17 cellular contexts compared by ENCODE assay signal in genomic region chr3:78887029-78887428, GRCh38.
DNase-seq lines count a peak whose midpoint lies in the region; ATAC-seq, FAIRE-seq and TF ChIP-seq lines count a peak whose summit lies in the region.
"Had no signal": no experiment of that assay in that cellular context is flagged by ENCODE, and none has a peak within 500 bp of the region (broad histone marks: within the 10 kb centered on the region; RNA-seq: fewer than 3 reads in every experiment).

No MANE protein-coding gene starts in this region.

- DNase-seq in A673 (ENCODE audit: low spot score) (no peak), HFFc6 (peak; percentile 25), astrocyte (ENCODE audit: low read depth) (peak; percentile 85), islet precursor cell (peak; percentile 60), BE2C (no peak), NCI-H2227 (lab: John Stamatoyannopoulos, UW; ENCODE audit: unreplicated experiment) (no peak)
- DNase-seq: KG1; NCI-H1930; NK-92 treated with Interleukin-12 subunit alpha and Interleukin-12 subunit beta, amount 100 ng/mL, for 24 hours; SW 1271; uterus had no signal

- BruUV-seq in A673 (replicated peaks; lab: Mats Ljungman, UMichigan), result no TSS peak

- H3K9ac ChIP-seq in astrocyte (ENCODE audit: low read length), result no peak overlapping the region

- H3K4me1 Mint-ChIP-seq in HFFc6 (ENCODE audit: low read depth) (peaks cover 37% of the 10 kb centered on the region), astrocyte (ENCODE audit: low read depth, unreplicated experiment) (peaks cover 25% of the 10 kb centered on the region)
- H3K4me1 Mint-ChIP-seq: B cell, memory B cell had no signal

- H3K36me3 Mint-ChIP-seq in HFFc6 (ENCODE audit: low read depth) (peaks cover 6% of the 10 kb centered on the region), astrocyte (ENCODE audit: low read depth, unreplicated experiment) (peaks cover 6% of the 10 kb centered on the region)
- H3K36me3 Mint-ChIP-seq: memory B cell had no signal

- H3K27me3 Mint-ChIP-seq in HFFc6 (ENCODE audit: insufficient read depth) (peaks cover 3% of the 10 kb centered on the region; the same call in 1 of the 2 replicates), astrocyte (ENCODE audit: low read depth, unreplicated experiment) (no peaks in the 10 kb centered on the region)
- H3K27me3 Mint-ChIP-seq: B cell, memory B cell had no signal

- POLR2A ChIA-PET in A673 (lab: Charles Lee; ENCODE audit: low non-redundant PET), result no interaction called here

- H3K4me3 ChIP-seq in A673 (ENCODE audit: low read depth, low read length, poor library complexity, severe bottlenecking), result no peak overlapping the region
- H3K4me3 ChIP-seq in astrocyte (ENCODE audit: insufficient read depth, low read depth, low read length), result no peak overlapping the region
- H3K4me3 ChIP-seq in BE2C (ENCODE audit: low read depth, low read length), result no peak overlapping the region
- H3K4me3 ChIP-seq: ascending aorta, uterus had no signal

- H3K4me3 Mint-ChIP-seq in HFFc6 (peak overlapping the region; percentile 32), astrocyte (ENCODE audit: unreplicated experiment) (no peak overlapping the region)
- H3K4me3 Mint-ChIP-seq: B cell, memory B cell had no signal

- H3K79me2 ChIP-seq in astrocyte (ENCODE audit: insufficient read depth, low read length), result no peaks in the 10 kb centered on the region

- peaks cover 7% of the 10 kb centered on the region for H4K20me1 ChIP-seq in astrocyte (ENCODE audit: insufficient read depth, low read length)

- no peaks in the 10 kb centered on the region for H3K9me3 ChIP-seq in A673 (ENCODE audit: low read depth, low read length, poor library complexity, severe bottlenecking)
- H3K9me3 ChIP-seq in astrocyte (ENCODE audit: insufficient read depth, low read depth, low read length), result no peaks in the 10 kb centered on the region
- no peaks in the 10 kb centered on the region for H3K9me3 ChIP-seq in BE2C
- H3K9me3 ChIP-seq: ascending aorta, uterus had no signal

- H3K27ac Mint-ChIP-seq in HFFc6 (peak overlapping the region; percentile 22; the same call in 1 of the 2 replicates), astrocyte (ENCODE audit: unreplicated experiment) (peak overlapping the region; percentile 84)
- H3K27ac Mint-ChIP-seq: B cell, memory B cell had no signal

- H3K27me3 ChIP-seq in A673 (replicated peaks; ENCODE audit: insufficient read depth, low read depth, low read length, poor library complexity), result no peaks in the 10 kb centered on the region
- H3K27me3 ChIP-seq in astrocyte (ENCODE audit: insufficient read depth, low read length), result no peaks in the 10 kb centered on the region
- H3K27me3 ChIP-seq in BE2C, result no peaks in the 10 kb centered on the region
- H3K27me3 ChIP-seq: ascending aorta, uterus had no signal

- H3K9me3 Mint-ChIP-seq in HFFc6 (no peaks in the 10 kb centered on the region), astrocyte (ENCODE audit: unreplicated experiment) (no peaks in the 10 kb centered on the region)

- ATAC-seq in GM18517 (IDR thresholded peaks at IDR 0.05; ENCODE audit: unreplicated experiment) (no peak), HG03139 (IDR thresholded peaks at IDR 0.05; ENCODE audit: unreplicated experiment) (no peak)

- intact Hi-C loops in A673 (cut with micrococcal nuclease; ENCODE audit: unreplicated experiment), result no loop called here

- peak; percentile 41 for FAIRE-seq in astrocyte (lab: Jason Lieb, UNC)
- FAIRE-seq: GM18507 had no signal

- TF ChIP-seq CTCF in A673 (conservative IDR thresholded peaks at IDR 0.05; ENCODE audit: low read depth, low read length), result no peak
- no peak for TF ChIP-seq CTCF in HFFc6 (IDR thresholded peaks at IDR 0.05)
- TF ChIP-seq CTCF in astrocyte (IDR thresholded peaks at IDR 0.05; ENCODE audit: insufficient read depth, low read depth, low read length), result no peak
- no peak for TF ChIP-seq CTCF in BE2C (IDR thresholded peaks at IDR 0.05; ENCODE audit: low read depth, low read length)

- CTCF ChIA-PET in A673 (lab: Charles Lee), result no interaction called here

- H2AFZ ChIP-seq in astrocyte (ENCODE audit: low read depth, low read length), result no peak overlapping the region

- H3K4me1 ChIP-seq in A673 (ENCODE audit: insufficient read depth, low read length, poor library complexity, severe bottlenecking) (peaks cover 34% of the 10 kb centered on the region), astrocyte (ENCODE audit: insufficient read depth, low read length) (peaks cover 7% of the 10 kb centered on the region), BE2C (no peaks in the 10 kb centered on the region)
- H3K4me1 ChIP-seq: uterus had no signal

- H3K36me3 ChIP-seq in A673 (ENCODE audit: insufficient read depth, low read length, poor library complexity, severe bottlenecking) (no peaks in the 10 kb centered on the region), astrocyte (ENCODE audit: insufficient read depth, low read length) (no peaks in the 10 kb centered on the region), BE2C (no peaks in the 10 kb centered on the region)
- H3K36me3 ChIP-seq: ascending aorta, uterus had no signal

- peak overlapping the region; percentile 30 for H3K4me2 ChIP-seq in astrocyte (ENCODE audit: low read length)

- H3K27ac ChIP-seq in A673 (ENCODE audit: low read depth, low read length, poor library complexity, severe bottlenecking) (peak overlapping the region; percentile 57), astrocyte (ENCODE audit: low read depth, low read length) (no peak overlapping the region)
- H3K27ac ChIP-seq: ascending aorta, uterus had no signal

Comparison
In these comparisons a context has a peak if more than half of its experiments do, and no peak if none do; other contexts are left out.
1. DNase-seq: peak in HFFc6 (single experiment), astrocyte (single experiment) and islet precursor cell (single experiment); none in A673 (single experiment), BE2C (single experiment) and NCI-H2227 (single experiment).